ENCODE assay signal across 1 cellular context in genomic region chr2:102194609-102195268, GRCh38.
TF ChIP-seq lines count a peak whose summit lies in the region.

No MANE protein-coding gene starts in this region.

TF ChIP-seq in HepG2, 621 proteins besides CTCF, POLR2A, EP300 and RAD21 (continued from another document):
- TF ChIP-seq ZNF646 (CRISPR knock-in tag; IDR thresholded peaks at IDR 0.05) (peak; percentile 51; the same call in 1 of the 2 replicates), ARID3A (IDR thresholded peaks at IDR 0.05; ENCODE audit: low read depth, low read length) (no peak), HNF4A (CRISPR knock-in tag; IDR thresholded peaks at IDR 0.05) (peak; percentile 65), NONO (IDR thresholded peaks at IDR 0.05) (no peak), NONO (CRISPR knock-in tag; conservative IDR thresholded peaks at IDR 0.05) (no peak), HNF1A (IDR thresholded peaks at IDR 0.05; ENCODE audit: low read depth) (no peak; the same call in 1 of the 2 replicates), HNF1A (CRISPR knock-in tag; IDR thresholded peaks at IDR 0.05; ENCODE audit: borderline replicate concordance) (peak; percentile 33; the same call in 1 of the 2 replicates), YY1 (IDR thresholded peaks at IDR 0.05; ENCODE audit: insufficient read depth, insufficient replicate concordance, low read depth, low read length) (no peak), ZSCAN21 (CRISPR knock-in tag; IDR thresholded peaks at IDR 0.05; ENCODE audit: borderline replicate concordance) (no peak), FOXJ3 (CRISPR knock-in tag; IDR thresholded peaks at IDR 0.05; ENCODE audit: borderline replicate concordance) (peak; percentile 30; the same call in 1 of the 2 replicates), ZMYM4 (CRISPR knock-in tag; IDR thresholded peaks at IDR 0.05) (peak; percentile 74), MEIS2 (CRISPR knock-in tag; IDR thresholded peaks at IDR 0.05) (no peak), IKZF5 (CRISPR knock-in tag; IDR thresholded peaks at IDR 0.05) (0 out of 2 replicates have a peak, but pooled peaks have one; percentile 32), RARA (CRISPR knock-in tag; IDR thresholded peaks at IDR 0.05) (peak; percentile 97), ZSCAN29 (CRISPR knock-in tag; conservative IDR thresholded peaks at IDR 0.05) (no peak), ZNF589 (CRISPR knock-in tag; conservative IDR thresholded peaks at IDR 0.05) (no peak), NR2C2 (CRISPR knock-in tag; IDR thresholded peaks at IDR 0.05; ENCODE audit: borderline replicate concordance) (peak; percentile 66), ZNF362 (CRISPR knock-in tag; IDR thresholded peaks at IDR 0.05; ENCODE audit: borderline replicate concordance) (peak; percentile 84), HOMEZ (CRISPR knock-in tag; IDR thresholded peaks at IDR 0.05; ENCODE audit: low read depth) (peak; percentile 51; the same call in 1 of the 2 replicates), SMAD1 (CRISPR knock-in tag; IDR thresholded peaks at IDR 0.05; ENCODE audit: borderline replicate concordance, low read depth) (no peak), ZFP41 (CRISPR knock-in tag; IDR thresholded peaks at IDR 0.05; ENCODE audit: borderline replicate concordance) (no peak), NR2F6 (IDR thresholded peaks at IDR 0.05) (peak; percentile 70), NR2F6 (CRISPR knock-in tag; IDR thresholded peaks at IDR 0.05) (peak; percentile 72), GATAD2A (CRISPR knock-in tag; IDR thresholded peaks at IDR 0.05) (peak; percentile 59), SMC3 (IDR thresholded peaks at IDR 0.05; ENCODE audit: low read length) (0 out of 2 replicates have a peak, but pooled peaks have one; percentile 2), ZNF7 (CRISPR knock-in tag; IDR thresholded peaks at IDR 0.05) (no peak), SAP130 (CRISPR knock-in tag; IDR thresholded peaks at IDR 0.05; ENCODE audit: low read depth) (peak; percentile 31; the same call in 1 of the 2 replicates), SUZ12 (IDR thresholded peaks at IDR 0.05; ENCODE audit: low read depth, low read length) (no peak), NCOA2 (CRISPR knock-in tag; IDR thresholded peaks at IDR 0.05) (peak; percentile 41; the same call in 1 of the 2 replicates), ELF4 (CRISPR knock-in tag; IDR thresholded peaks at IDR 0.05; ENCODE audit: borderline replicate concordance) (no peak), ASH2L (IDR thresholded peaks at IDR 0.05; ENCODE audit: insufficient read length, low read depth, low read length) (no peak), RXRB (CRISPR knock-in tag; IDR thresholded peaks at IDR 0.05; ENCODE audit: borderline replicate concordance) (peak; percentile 79), FOXA3 (CRISPR knock-in tag; IDR thresholded peaks at IDR 0.05) (peak; percentile 21; the same call in 1 of the 2 replicates), ZMYM3 (CRISPR knock-in tag; IDR thresholded peaks at IDR 0.05) (0 out of 2 replicates have a peak, but pooled peaks have one; percentile 30), ZNF121 (CRISPR knock-in tag; IDR thresholded peaks at IDR 0.05) (peak; percentile 96), HMG20A (CRISPR knock-in tag; IDR thresholded peaks at IDR 0.05; ENCODE audit: borderline replicate concordance) (peak; percentile 61; the same call in 1 of the 2 replicates), BCL6 (CRISPR knock-in tag; IDR thresholded peaks at IDR 0.05) (peak; percentile 37; the same call in 1 of the 2 replicates), HNRNPL (IDR thresholded peaks at IDR 0.05; ENCODE audit: low read depth, low read length) (no peak), KAT8 (CRISPR knock-in tag; IDR thresholded peaks at IDR 0.05) (no peak; the same call in 1 of the 2 replicates), SCMH1 (CRISPR knock-in tag; IDR thresholded peaks at IDR 0.05; ENCODE audit: borderline replicate concordance) (no peak), ZBTB25 (CRISPR knock-in tag; IDR thresholded peaks at IDR 0.05) (no peak), NFIB (CRISPR knock-in tag; IDR thresholded peaks at IDR 0.05; ENCODE audit: borderline replicate concordance) (no peak), HOXA5 (CRISPR knock-in tag; IDR thresholded peaks at IDR 0.05) (0 out of 2 replicates have a peak, but pooled peaks have one; percentile 50), LCORL (IDR thresholded peaks at IDR 0.05) (no peak), LCORL (CRISPR knock-in tag; IDR thresholded peaks at IDR 0.05) (0 out of 2 replicates have a peak, but pooled peaks have one; percentile 30), ZBTB43 (CRISPR knock-in tag; conservative IDR thresholded peaks at IDR 0.05) (peak; percentile 80; the same call in 1 of the 2 replicates), ESRRA (CRISPR knock-in tag; IDR thresholded peaks at IDR 0.05; ENCODE audit: low read depth) (peak; percentile 62; the same call in 1 of the 2 replicates), ZFP37 (CRISPR knock-in tag; IDR thresholded peaks at IDR 0.05; ENCODE audit: borderline replicate concordance) (no peak)
